ENCODE assay signal across 22 cellular contexts in the genomic region with DNA sequence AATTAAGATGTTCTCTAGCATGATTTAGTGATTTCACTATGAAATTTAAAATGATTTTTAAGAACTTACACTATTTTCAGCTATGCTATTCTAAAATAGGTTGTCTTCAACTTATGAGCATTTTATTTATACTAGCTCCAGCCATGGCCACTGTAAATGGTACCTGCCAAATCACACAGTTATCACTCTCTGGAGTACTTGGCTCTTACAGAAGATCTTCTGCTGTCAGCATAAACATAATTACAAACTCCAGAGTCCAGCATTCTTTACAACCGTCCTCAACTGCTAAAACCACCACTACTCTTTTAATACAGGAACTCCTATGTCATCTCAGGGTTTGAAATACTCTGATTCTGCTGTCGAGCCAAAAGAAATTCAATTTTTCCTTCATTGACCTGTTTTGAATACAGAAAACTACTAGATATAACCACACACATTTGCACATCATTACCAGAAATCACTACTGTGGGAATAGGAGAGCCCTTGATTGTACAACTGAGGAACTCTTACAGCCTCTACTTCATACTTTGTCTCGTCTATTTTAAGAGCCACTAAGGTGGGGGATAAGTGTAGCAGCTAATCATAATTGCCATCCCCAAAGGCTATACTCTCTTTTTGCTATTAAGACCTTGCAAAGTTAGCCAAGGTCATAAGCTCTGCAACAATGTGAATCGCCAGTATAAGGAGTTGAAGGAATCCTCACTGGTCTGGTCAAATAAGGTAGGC.
"Had no signal": no experiment of that assay in that cellular context is flagged by ENCODE, and none has a peak within 500 bp of the region (broad histone marks: within the 10 kb centered on the region; RNA-seq: fewer than 3 reads in every experiment).

No MANE protein-coding gene starts in this region.

- H3K4me3 Mint-ChIP-seq: activated CD4-positive, alpha-beta memory T cell treated with anti-CD3 and anti-CD28 coated beads, Interleukin-2, amount 10 ng/mL, durations not matched to agents 7 days and 5 days; activated CD4-positive, alpha-beta T cell treated with anti-CD3 and anti-CD28 coated beads for 36 hours; activated naive CD8-positive, alpha-beta T cell treated with anti-CD3 and anti-CD28 coated beads, Interleukin-2, amount 10 ng/mL, durations not matched to agents 7 days and 5 days; activated T-cell treated with anti-CD3 and anti-CD28 coated beads, Interleukin-2, amount 50 U/mL, for 72 hours had no signal

- H3K27ac ChIP-seq: adrenal gland, SJCRH30, WERI-Rb-1 had no signal

- H3K9me3 Mint-ChIP-seq: activated CD4-positive, alpha-beta memory T cell treated with anti-CD3 and anti-CD28 coated beads, Interleukin-2, amount 10 ng/mL, durations not matched to agents 7 days and 5 days; activated naive CD8-positive, alpha-beta T cell treated with anti-CD3 and anti-CD28 coated beads, Interleukin-2, amount 10 ng/mL, durations not matched to agents 7 days and 5 days; activated T-cell treated with anti-CD3 and anti-CD28 coated beads, Interleukin-2, amount 50 U/mL, for 72 hours had no signal

- H3K4me1 Mint-ChIP-seq: activated CD4-positive, alpha-beta memory T cell treated with anti-CD3 and anti-CD28 coated beads, Interleukin-2, amount 10 ng/mL, durations not matched to agents 7 days and 5 days; activated CD4-positive, alpha-beta T cell treated with anti-CD3 and anti-CD28 coated beads for 36 hours; activated naive CD8-positive, alpha-beta T cell treated with anti-CD3 and anti-CD28 coated beads, Interleukin-2, amount 10 ng/mL, durations not matched to agents 7 days and 5 days had no signal

- FAIRE-seq: bronchial epithelial cell, K562 had no signal

- H3K9me3 ChIP-seq: SJCRH30, SK-N-SH had no signal

- H3K4me3 ChIP-seq: adrenal gland, K562, SJCRH30 had no signal

- ATAC-seq: activated CD4-positive, alpha-beta T cell treated with anti-CD3 and anti-CD28 coated beads for 36 hours; activated T-cell treated with anti-CD3 and anti-CD28 coated beads, Interleukin-2, amount 50 U/mL, for 72 hours; K562 had no signal

- DNase-seq: activated CD4-positive, alpha-beta memory T cell treated with anti-CD3 and anti-CD28 coated beads, Interleukin-2, amount 10 ng/mL, durations not matched to agents 7 days and 5 days; activated CD4-positive, alpha-beta T cell treated with anti-CD3 and anti-CD28 coated beads for 36 hours; activated CD4-positive, alpha-beta T cell treated with anti-CD3 and anti-CD28 coated beads, Interleukin-2, amount 50 U/mL, for 1 hour; activated CD8-positive, alpha-beta memory T cell treated with anti-CD3 and anti-CD28 coated beads, Interleukin-2, amount 50 U/mL, for 4 hours; activated naive CD4-positive, alpha-beta T cell treated with anti-CD3 and anti-CD28 coated beads, Interleukin-2, amount 50 U/mL, for 16 hours; activated naive CD8-positive, alpha-beta T cell treated with anti-CD3 and anti-CD28 coated beads, Interleukin-2, amount 10 ng/mL, durations not matched to agents 7 days and 5 days; activated T-cell treated with anti-CD3 and anti-CD28 coated beads, Interleukin-2, amount 50 U/mL, for 72 hours; adrenal gland; anterior cingulate cortex; Karpas-422; MM.1S; NCI-H146; NCI-H187 treated with DMSO at 0.1 percent for 48 hours; NCI-H2081 treated with DMSO at 0.1 percent for 48 hours; NCI-H446; NCI-H524; SJCRH30; SK-N-SH; T-helper 1 cell; WERI-Rb-1 had no signal

- H3K27me3 Mint-ChIP-seq: activated CD4-positive, alpha-beta memory T cell treated with anti-CD3 and anti-CD28 coated beads, Interleukin-2, amount 10 ng/mL, durations not matched to agents 7 days and 5 days; activated CD4-positive, alpha-beta T cell treated with anti-CD3 and anti-CD28 coated beads for 36 hours; activated naive CD8-positive, alpha-beta T cell treated with anti-CD3 and anti-CD28 coated beads, Interleukin-2, amount 10 ng/mL, durations not matched to agents 7 days and 5 days had no signal

- H3K4me1 ChIP-seq: adrenal gland, SJCRH30 had no signal

- H3K27ac Mint-ChIP-seq: activated CD4-positive, alpha-beta memory T cell treated with anti-CD3 and anti-CD28 coated beads, Interleukin-2, amount 10 ng/mL, durations not matched to agents 7 days and 5 days; activated CD4-positive, alpha-beta T cell treated with anti-CD3 and anti-CD28 coated beads for 36 hours; activated naive CD8-positive, alpha-beta T cell treated with anti-CD3 and anti-CD28 coated beads, Interleukin-2, amount 10 ng/mL, durations not matched to agents 7 days and 5 days; activated T-cell treated with anti-CD3 and anti-CD28 coated beads, Interleukin-2, amount 50 U/mL, for 72 hours had no signal

- H3K27me3 ChIP-seq: adrenal gland, SJCRH30 had no signal
